In the genomic region with DNA sequence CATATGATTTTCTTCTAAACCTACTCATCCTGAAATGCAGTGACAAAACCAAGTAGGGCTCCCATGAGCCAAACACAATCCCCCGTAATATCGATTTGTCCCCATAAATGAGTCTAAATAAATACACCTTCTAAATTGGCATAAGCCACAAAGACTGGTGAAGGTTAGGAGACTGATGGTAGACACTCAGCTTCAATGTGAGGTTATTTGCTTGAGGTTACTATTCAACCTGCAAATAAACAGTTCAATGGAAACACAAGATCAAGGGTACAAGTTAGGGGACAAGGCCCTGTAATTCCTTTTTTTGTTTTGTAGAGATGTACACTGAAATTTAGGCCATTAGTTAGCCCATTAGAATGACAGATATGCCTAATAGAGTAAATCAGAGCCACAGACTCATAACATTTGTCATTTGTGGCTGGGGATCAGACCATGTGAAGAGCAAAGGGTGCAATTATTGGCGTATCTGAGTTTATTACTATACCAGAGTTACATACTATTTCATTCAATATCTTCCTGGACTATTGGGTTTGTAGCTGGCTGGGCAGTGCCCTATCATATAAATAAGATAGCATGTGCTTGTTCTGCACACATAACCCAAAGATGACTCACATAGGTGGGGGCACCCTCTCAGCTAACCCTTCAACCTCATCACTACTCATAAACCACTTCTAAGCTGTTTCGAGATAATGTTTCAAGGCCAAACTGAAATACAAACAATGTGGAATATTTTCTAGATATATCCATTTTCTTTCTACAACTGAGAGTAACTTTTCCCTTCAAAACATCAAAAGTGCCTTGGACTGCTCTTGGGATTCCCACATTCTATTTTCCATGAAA, we compare ENCODE assay signal across 17 cellular contexts.
DNase-seq lines count a peak whose midpoint lies in the region; ATAC-seq lines count a peak whose summit lies in the region.
"Had no signal": no experiment of that assay in that cellular context is flagged by ENCODE, and none has a peak within 500 bp of the region (broad histone marks: within the 10 kb centered on the region; RNA-seq: fewer than 3 reads in every experiment).

No MANE protein-coding gene starts in this region.

- H3K27ac ChIP-seq in ACC112 (ENCODE audit: low read depth, low read length): peak overlapping the region; percentile 73
- H3K27ac ChIP-seq: upper lobe of left lung had no signal

- no peak overlapping the region for H2AFZ ChIP-seq in ACC112 (ENCODE audit: low read length, unreplicated experiment)

- ATAC-seq in GM21723 (IDR thresholded peaks at IDR 0.05; ENCODE audit: unreplicated experiment): no peak
- no peak for ATAC-seq in HG03432 (IDR thresholded peaks at IDR 0.05; ENCODE audit: unreplicated experiment)
- ATAC-seq: activated CD4-positive, CD25-positive, alpha-beta regulatory T cell treated with anti-CD3 and anti-CD28 coated beads, Interleukin-2, amount 50 U/mL, for 24 hours; Panc1; sciatic nerve; stimulated activated effector memory CD8-positive, alpha-beta T cell treated with anti-CD3 and anti-CD28 coated beads, Interleukin-12 subunit alpha, Interleukin-12 subunit beta, amount 100 ng/mL, for 72 hours had no signal

- no peaks in the 10 kb centered on the region for H3K79me2 ChIP-seq in ACC112 (ENCODE audit: control insufficient read depth, insufficient read depth, low read length, unreplicated experiment)

- peak; percentile 46 for DNase-seq in HT-29 (ENCODE audit: low spot score)
- DNase-seq in astrocyte of the hippocampus (ENCODE audit: low read depth, low spot score): peak; percentile 66
- peak; percentile 91 for DNase-seq in kidney glomerular epithelial cell (lab: John Stamatoyannopoulos, UW)
- DNase-seq in D341Med (ENCODE audit: low spot score): no peak
- DNase-seq in HUDEP-2 (lab: John Stamatoyannopoulos, UW; ENCODE audit: unreplicated experiment in 76 of 76): no peak
- DNase-seq: activated naive CD8-positive, alpha-beta T cell treated with anti-CD3 and anti-CD28 coated beads, Interleukin-2, amount 10 ng/mL, durations not matched to agents 7 days and 5 days; NCI-H2029; NCI-H526 treated with DMSO at 0.1 percent for 48 hours; T-helper 1 cell; upper lobe of left lung had no signal

- no peaks in the 10 kb centered on the region for H3K27me3 ChIP-seq in ACC112 (ENCODE audit: insufficient read depth, low read length)
- H3K27me3 ChIP-seq: upper lobe of left lung had no signal

- H3K36me3 ChIP-seq in ACC112 (ENCODE audit: insufficient read depth, low read length): no peaks in the 10 kb centered on the region
- H3K36me3 ChIP-seq: upper lobe of left lung had no signal

- no peak overlapping the region for H3K4me3 ChIP-seq in ACC112 (ENCODE audit: low read depth, low read length)
- H3K4me3 ChIP-seq: upper lobe of left lung had no signal

- peaks cover 65% of the 10 kb centered on the region for H3K4me1 ChIP-seq in ACC112 (ENCODE audit: control insufficient read depth, insufficient read depth, low read length, unreplicated experiment)
- H3K4me1 ChIP-seq: upper lobe of left lung had no signal

Comparison
In these comparisons a context has a peak if more than half of its experiments do, and no peak if none do; other contexts are left out.
1. DNase-seq: peak in HT-29 (single experiment), astrocyte of the hippocampus (single experiment) and kidney glomerular epithelial cell (single experiment); none in D341Med (single experiment) and HUDEP-2 (0 of 76).